In the genomic region with DNA sequence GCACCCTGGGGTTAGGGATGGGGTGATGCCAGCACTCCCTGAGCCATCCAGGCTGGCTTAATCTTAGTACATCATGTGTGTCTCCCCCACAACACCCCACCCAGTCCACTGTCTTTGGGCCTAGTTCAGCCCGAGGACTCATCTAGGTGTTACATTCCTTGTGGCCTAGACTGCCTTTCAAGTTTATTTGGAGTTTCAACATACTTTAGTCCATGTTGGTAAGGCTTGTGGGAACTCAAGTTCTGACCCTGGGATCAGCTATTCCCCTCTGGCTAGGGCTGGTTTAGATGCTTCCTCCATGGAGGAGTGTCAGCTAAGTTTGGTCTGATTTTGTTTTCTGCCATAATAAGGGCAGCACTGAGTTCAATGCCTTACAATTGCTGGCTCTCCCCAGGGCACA, we compare ENCODE assay signal across 13 cellular contexts.
DNase-seq lines count a peak whose midpoint lies in the region; ATAC-seq and TF ChIP-seq lines count a peak whose summit lies in the region.
"Had no signal": no experiment of that assay in that cellular context is flagged by ENCODE, and none has a peak within 500 bp of the region (broad histone marks: within the 10 kb centered on the region; RNA-seq: fewer than 3 reads in every experiment).

No MANE protein-coding gene starts in this region.

- no peaks in the 10 kb centered on the region for H3K9me2 ChIP-seq in Karpas-422 (replicated peaks; ENCODE audit: insufficient read depth, low read length)

- CTCF ChIA-PET in BJ (lab: Yijun Ruan, JAX) = interaction anchor here (1.0 kb wide), 1 partner anchor 9 kb away, joined by 3 read pairs; no protein-coding TSS in a partner anchor

- no peak overlapping the region for H3K4me2 ChIP-seq in Karpas-422 (ENCODE audit: low read depth, low read length, poor library complexity, severe bottlenecking)

- TF ChIP-seq CTCF in BJ (IDR thresholded peaks at IDR 0.05; ENCODE audit: insufficient read depth, low read depth, low read length) (no peak), WERI-Rb-1 (IDR thresholded peaks at IDR 0.05; ENCODE audit: low read depth, low read length) (no peak)

- H3K79me2 ChIP-seq in Karpas-422 (ENCODE audit: low read length) = no peaks in the 10 kb centered on the region

- H4K20me1 ChIP-seq in Karpas-422 (ENCODE audit: insufficient read depth, low read depth, low read length) = no peaks in the 10 kb centered on the region

- DNase-seq in BJ (ENCODE audit: low read depth) = peak; percentile 44
- DNase-seq in Karpas-422 = no peak
- peak; percentile 44 for DNase-seq in renal cortical epithelial cell (ENCODE audit: low read depth)
- DNase-seq in cerebellar nuclear complex (lab: John Stamatoyannopoulos, UW) = no peak
- no peak for DNase-seq in WERI-Rb-1
- DNase-seq: DMS 273 treated with DMSO at 0.1 percent for 48 hours, HCEC 1CT, NCI-H1092 treated with DMSO at 0.1 percent for 48 hours, NCI-H524 had no signal

- H3K4me3 ChIP-seq in BJ (ENCODE audit: low read depth, low read length) (no peak overlapping the region), Karpas-422 (ENCODE audit: low read length) (no peak overlapping the region), WERI-Rb-1 (ENCODE audit: low read depth, low read length) (no peak overlapping the region)
- H3K4me3 ChIP-seq: K562 had no signal

- H3K27ac ChIP-seq in Karpas-422 (ENCODE audit: low read length) (no peak overlapping the region), WERI-Rb-1 (no peak overlapping the region)

- H3K27me3 ChIP-seq in BJ (ENCODE audit: control insufficient read depth, insufficient read depth, low read length) (no peaks in the 10 kb centered on the region), Karpas-422 (ENCODE audit: low read length) (no peaks in the 10 kb centered on the region), WERI-Rb-1 (ENCODE audit: insufficient read depth, low read depth, severe bottlenecking) (no peaks in the 10 kb centered on the region)

- H3K9me3 ChIP-seq in Karpas-422 (ENCODE audit: low read length) (peaks cover 18% of the 10 kb centered on the region), WERI-Rb-1 (ENCODE audit: severe bottlenecking) (peaks cover 8% of the 10 kb centered on the region)

- POLR2A ChIA-PET in BJ (lab: Charles Lee) = no interaction called here

- no peak overlapping the region for H3K9ac ChIP-seq in Karpas-422 (ENCODE audit: low read length)

- H3K36me3 ChIP-seq in BJ (ENCODE audit: control insufficient read depth, insufficient read depth, low read length) = no peaks in the 10 kb centered on the region
- H3K36me3 ChIP-seq in Karpas-422 (ENCODE audit: insufficient read depth, low read length) = no peaks in the 10 kb centered on the region
- H3K36me3 ChIP-seq in WERI-Rb-1 = no peaks in the 10 kb centered on the region

- peak overlapping the region; percentile 33; the same call in 1 of the 2 replicates for H2AFZ ChIP-seq in Karpas-422 (ENCODE audit: low read length)

- peaks cover 18% of the 10 kb centered on the region for H3K4me1 ChIP-seq in Karpas-422 (ENCODE audit: low read length)

- ATAC-seq in esophagus mucosa (peak; percentile 79), HG02938 (IDR thresholded peaks at IDR 0.05; ENCODE audit: unreplicated experiment) (no peak), HG03045 (IDR thresholded peaks at IDR 0.05; ENCODE audit: unreplicated experiment) (no peak)
- ATAC-seq: K562 had no signal

Comparison
In these comparisons a context has a peak if more than half of its experiments do, and no peak if none do; other contexts are left out.
1. DNase-seq: peak in BJ (single experiment) and renal cortical epithelial cell (single experiment); none in Karpas-422 (single experiment), cerebellar nuclear complex (0 of 2) and WERI-Rb-1 (single experiment).